8 cellular contexts compared by ENCODE assay signal in the genomic region with DNA sequence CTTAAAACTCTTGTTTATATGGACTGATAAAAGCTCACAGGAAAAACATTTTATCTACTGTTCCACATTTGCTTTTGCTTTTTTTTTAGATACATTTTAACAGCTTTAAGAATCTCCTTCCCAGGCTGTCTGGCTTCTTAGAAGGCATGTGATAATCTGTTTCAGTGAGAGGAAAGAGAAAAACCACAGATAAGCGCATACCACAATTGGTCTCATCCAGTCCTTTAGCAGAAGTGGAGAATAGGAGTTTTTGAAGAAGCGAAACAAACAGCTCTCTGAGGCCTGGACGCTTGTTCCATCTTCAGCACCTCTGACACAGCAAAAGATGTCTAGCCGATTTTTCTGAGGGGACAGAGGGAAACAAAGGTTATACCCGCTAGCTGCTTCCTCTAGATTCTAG. TPM values are rescaled to one million over a fixed set of nuclear protein-coding genes. Genes with fewer than 3 reads are reported as not detected.
DNase-seq lines count a peak whose midpoint lies in the region; ATAC-seq lines count a peak whose summit lies in the region.

No MANE protein-coding gene starts in this region.

- peaks cover 40% of the 10 kb centered on the region for H3K4me1 Mint-ChIP-seq in activated CD8-positive, alpha-beta T cell treated with anti-CD3 and anti-CD28 coated beads, Interleukin-2, amount 10 ng/mL, durations not matched to agents 7 days and 5 days (ENCODE audit: low read depth)
- H3K4me1 Mint-ChIP-seq in naive thymus-derived CD4-positive, alpha-beta T cell, result peaks cover 31 to 43% (median 41%) of the 10 kb centered on the region in 7 donors

- no peaks in the 10 kb centered on the region for H3K27me3 Mint-ChIP-seq in activated CD8-positive, alpha-beta T cell treated with anti-CD3 and anti-CD28 coated beads, Interleukin-2, amount 10 ng/mL, durations not matched to agents 7 days and 5 days (ENCODE audit: low read depth)
- H3K27me3 Mint-ChIP-seq in naive thymus-derived CD4-positive, alpha-beta T cell, result no peaks in the 10 kb centered on the region

- H3K4me1 ChIP-seq in naive thymus-derived CD4-positive, alpha-beta T cell (ENCODE audit: control insufficient read depth in 2 of 2, insufficient read depth in 2 of 2, low read length in 2 of 2), result peaks cover 11 to 37% of the 10 kb centered on the region in 2 donors

- peak overlapping the region; percentile 75 for H3K27ac Mint-ChIP-seq in activated CD8-positive, alpha-beta T cell treated with anti-CD3 and anti-CD28 coated beads, Interleukin-2, amount 10 ng/mL, durations not matched to agents 7 days and 5 days
- H3K27ac Mint-ChIP-seq in naive thymus-derived CD4-positive, alpha-beta T cell, result peak overlapping the region; percentile 70 to 92 (median 86)

- peak overlapping the region; percentile 44 for H3K27ac ChIP-seq in naive thymus-derived CD4-positive, alpha-beta T cell (ENCODE audit: low read depth, low read length)

- H3K27me3 ChIP-seq in naive thymus-derived CD4-positive, alpha-beta T cell (ENCODE audit: control insufficient read depth in 2 of 2, insufficient read depth in 2 of 2, low read length in 2 of 2), result no peaks in the 10 kb centered on the region

- H3K36me3 ChIP-seq in naive thymus-derived CD4-positive, alpha-beta T cell (ENCODE audit: control insufficient read depth in 2 of 3, insufficient read depth in 3 of 3, low read length in 3 of 3), result peaks cover 3 to 66% (median 56%) of the 10 kb centered on the region in 3 experiments

- DNase-seq in activated CD8-positive, alpha-beta T cell treated with anti-CD3 and anti-CD28 coated beads, Interleukin-2, amount 10 ng/mL, durations not matched to agents 7 days and 5 days, result peak; percentile 43
- DNase-seq in naive thymus-derived CD4-positive, alpha-beta T cell, result peak in 6 of 9 donors; percentile 23 to 49 (median 36)
- no peak for DNase-seq in amniotic stem cell (lab: John Stamatoyannopoulos, UW)
- no peak for DNase-seq in G401 (ENCODE audit: low spot score)
- no peak for DNase-seq in NCI-H146 treated with DMSO at 0.1 percent for 48 hours (lab: John Stamatoyannopoulos, UW; ENCODE audit: unreplicated experiment)
- DNase-seq in AML-193 (lab: John Stamatoyannopoulos, UW), result no peak

- ATAC-seq in GM18870 (IDR thresholded peaks at IDR 0.05; ENCODE audit: unreplicated experiment) (peak; percentile 58), HG03097 (IDR thresholded peaks at IDR 0.05; ENCODE audit: low FRiP score, unreplicated experiment) (peak; percentile 62)
- peak; percentile 87 for ATAC-seq in activated CD8-positive, alpha-beta T cell treated with anti-CD3 and anti-CD28 coated beads, Interleukin-2, amount 10 ng/mL, durations not matched to agents 7 days and 5 days
- peak; percentile 85 for ATAC-seq in naive thymus-derived CD4-positive, alpha-beta T cell

- H3K4me3 Mint-ChIP-seq in activated CD8-positive, alpha-beta T cell treated with anti-CD3 and anti-CD28 coated beads, Interleukin-2, amount 10 ng/mL, durations not matched to agents 7 days and 5 days, result peak overlapping the region; percentile 54
- peak overlapping the region; percentile 52 to 81 (median 70) for H3K4me3 Mint-ChIP-seq in naive thymus-derived CD4-positive, alpha-beta T cell

- CTCF ChIA-PET in activated CD8-positive, alpha-beta T cell treated with anti-CD3 and anti-CD28 coated beads, Interleukin-2, amount 10 ng/mL, durations not matched to agents 7 days and 5 days (lab: Charles Lee), result interaction anchor here (0.8 to 3.6 kb wide), 9 partner anchors 9 to 271 kb away, joined by 3 to 26 read pairs (median 4); no protein-coding TSS in a partner anchor
- CTCF ChIA-PET in naive thymus-derived CD4-positive, alpha-beta T cell (lab: Charles Lee), result interaction anchor here (0.5 to 1.3 kb wide), 6 partner anchors 9 to 314 kb away, joined by 3 to 9 read pairs (median 4); no protein-coding TSS in a partner anchor

- no peak overlapping the region for H3K4me3 ChIP-seq in naive thymus-derived CD4-positive, alpha-beta T cell (ENCODE audit: low read length)

- peaks cover 75% of the 10 kb centered on the region for H3K36me3 Mint-ChIP-seq in activated CD8-positive, alpha-beta T cell treated with anti-CD3 and anti-CD28 coated beads, Interleukin-2, amount 10 ng/mL, durations not matched to agents 7 days and 5 days (ENCODE audit: low read depth)
- peaks cover 11 to 45% (median 28%) of the 10 kb centered on the region in 5 donors for H3K36me3 Mint-ChIP-seq in naive thymus-derived CD4-positive, alpha-beta T cell

- intact Hi-C loops in naive thymus-derived CD4-positive, alpha-beta T cell (cut with micrococcal nuclease), result loop anchor here (1.0 to 2.0 kb wide), 4 partner anchors 24 to 46 kb away; partner anchors contain the start of genes NPC1 (in 2 of the 2) and RMC1 (in 1 of the 2)

- POLR2A ChIA-PET in activated CD8-positive, alpha-beta T cell treated with anti-CD3 and anti-CD28 coated beads, Interleukin-2, amount 10 ng/mL, durations not matched to agents 7 days and 5 days (lab: Charles Lee), result interaction anchor here (0.6 to 1.3 kb wide), 7 partner anchors 8 to 162 kb away, joined by 3 to 4 read pairs (median 3); no protein-coding TSS in a partner anchor
- POLR2A ChIA-PET in naive thymus-derived CD4-positive, alpha-beta T cell (lab: Charles Lee), result interaction anchor here (0.6 to 1.5 kb wide), 3 partner anchors 12 to 144 kb away, joined by 3 read pairs; no protein-coding TSS in a partner anchor

- H3K9me3 ChIP-seq in naive thymus-derived CD4-positive, alpha-beta T cell (ENCODE audit: control insufficient read depth in 2 of 3, low read length in 3 of 3), result no peaks in the 10 kb centered on the region

- in situ Hi-C loops in G401 (cut with HindIII; ENCODE audit: low sequenced_read_pairs), result no loop called here

- H3K9me3 Mint-ChIP-seq in activated CD8-positive, alpha-beta T cell treated with anti-CD3 and anti-CD28 coated beads, Interleukin-2, amount 10 ng/mL, durations not matched to agents 7 days and 5 days (ENCODE audit: insufficient read depth), result no peaks in the 10 kb centered on the region
- no peaks in the 10 kb centered on the region for H3K9me3 Mint-ChIP-seq in naive thymus-derived CD4-positive, alpha-beta T cell

RNA-seq across cellular contexts. Expression of gene RMC1, which starts 37.6 kb away (rescaled TPM):
- total RNA-seq in activated CD8-positive, alpha-beta T cell treated with anti-CD3 and anti-CD28 coated beads, Interleukin-2, amount 10 ng/mL, durations not matched to agents 7 days and 5 days, result 10 to 100 TPM; 47.6 to 48.3 TPM
- 10 to 100 TPM; 45.7 to 59.7 (median 50.0) TPM for total RNA-seq in naive thymus-derived CD4-positive, alpha-beta T cell
- polyA plus RNA-seq in naive thymus-derived CD4-positive, alpha-beta T cell, result 10 to 100 TPM; 23.1 to 39.9 TPM
- 12.9 and 18.5 TPM in 2 replicates for total RNA-seq in G401 (2014; rRNA removed; shearing (Covaris generic))

RNA-seq across cellular contexts. Expression of gene NPC1, which starts 45.4 kb away (rescaled TPM):
- 10 to 100 TPM; 34.6 to 35.0 TPM for total RNA-seq in activated CD8-positive, alpha-beta T cell treated with anti-CD3 and anti-CD28 coated beads, Interleukin-2, amount 10 ng/mL, durations not matched to agents 7 days and 5 days
- total RNA-seq in naive thymus-derived CD4-positive, alpha-beta T cell, result 10 to 100 TPM; 29.2 to 49.3 (median 31.4) TPM
- 1 to 10 TPM; 4.6 to 9.7 TPM for polyA plus RNA-seq in naive thymus-derived CD4-positive, alpha-beta T cell
- 24.3 and 31.8 TPM in 2 replicates for total RNA-seq in G401 (2014; rRNA removed; shearing (Covaris generic))

Comparison
In these comparisons a context has a peak if more than half of its experiments do, and no peak if none do; other contexts are left out.
1. DNase-seq: peak in activated CD8-positive, alpha-beta T cell treated with anti-CD3 and anti-CD28 coated beads, Interleukin-2, amount 10 ng/mL, durations not matched to agents 7 days and 5 days (single experiment) and naive thymus-derived CD4-positive, alpha-beta T cell (6 of 9); none in amniotic stem cell (single experiment), G401 (single experiment), NCI-H146 treated with DMSO at 0.1 percent for 48 hours (single experiment) and AML-193 (0 of 2).
2. Peak in every context shown above with its lines, with median percentiles within 50 percentile points of each other: ATAC-seq.